11 cellular contexts compared by ENCODE assay signal in the genomic region with DNA sequence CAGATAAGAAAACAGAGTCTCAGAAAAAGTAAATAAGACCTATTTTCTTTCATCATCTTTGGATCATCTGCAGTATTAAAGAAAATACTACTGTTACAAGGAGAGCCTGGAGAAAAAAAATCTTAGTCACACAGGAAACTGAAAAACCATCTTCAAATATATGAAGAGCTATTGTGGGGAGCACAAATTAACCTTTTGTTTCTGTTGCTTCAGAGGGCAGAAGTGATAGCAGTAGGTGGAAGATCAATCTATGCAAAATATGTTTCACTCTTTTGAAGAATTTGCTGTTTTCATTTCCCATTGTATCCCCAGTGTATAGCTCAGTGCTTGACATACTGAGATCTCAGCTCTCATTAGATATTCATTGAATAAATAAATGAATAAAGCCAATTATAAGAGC. TPM values are rescaled to one million over a fixed set of nuclear protein-coding genes. Genes with fewer than 3 reads are reported as not detected.
DNase-seq lines count a peak whose midpoint lies in the region; ATAC-seq lines count a peak whose summit lies in the region.
"Had no signal": no experiment of that assay in that cellular context is flagged by ENCODE, and none has a peak within 500 bp of the region (broad histone marks: within the 10 kb centered on the region; RNA-seq: fewer than 3 reads in every experiment).

No MANE protein-coding gene starts in this region.

- no peaks in the 10 kb centered on the region for H3K9me3 ChIP-seq in SJCRH30 (replicated peaks)
- H3K9me3 ChIP-seq: upper lobe of right lung had no signal

- no peaks in the 10 kb centered on the region for H3K27me3 Mint-ChIP-seq in activated T-helper 17 cell treated with anti-CD3 and anti-CD28 coated beads, Interleukin-2, amount 50 U/mL, for 72 hours

- DNase-seq in SHP77 (lab: John Stamatoyannopoulos, UW) (no peak), sciatic nerve (ENCODE audit: low spot score) (no peak), NCI-H446 treated with DMSO at 0.1 percent for 48 hours (lab: John Stamatoyannopoulos, UW) (no peak), SJCRH30 (no peak)
- DNase-seq: Calu3, glutamatergic neuron, upper lobe of right lung had no signal

- H3K4me1 ChIP-seq in SJCRH30 = no peaks in the 10 kb centered on the region; the same call in 1 of the 2 replicates

- H3K4me1 Mint-ChIP-seq in activated T-helper 17 cell treated with anti-CD3 and anti-CD28 coated beads, Interleukin-2, amount 50 U/mL, for 72 hours = peaks cover 25% of the 10 kb centered on the region

- H3K27ac Mint-ChIP-seq in activated T-helper 17 cell treated with anti-CD3 and anti-CD28 coated beads, Interleukin-2, amount 50 U/mL, for 72 hours = peak overlapping the region; percentile 86

- no peaks in the 10 kb centered on the region for H3K36me3 Mint-ChIP-seq in activated T-helper 17 cell treated with anti-CD3 and anti-CD28 coated beads, Interleukin-2, amount 50 U/mL, for 72 hours (ENCODE audit: low read depth)

- ATAC-seq in GM18502 (IDR thresholded peaks at IDR 0.05; ENCODE audit: poor library complexity, unreplicated experiment) (peak; percentile 79), GM19463 (IDR thresholded peaks at IDR 0.05; ENCODE audit: unreplicated experiment) (peak; percentile 43), HG03060 (IDR thresholded peaks at IDR 0.05; ENCODE audit: low read depth, unreplicated experiment) (peak; percentile 67), sciatic nerve (no peak)
- ATAC-seq in activated T-helper 17 cell treated with anti-CD3 and anti-CD28 coated beads, Interleukin-2, amount 50 U/mL, for 72 hours (replicated peaks) = peak; percentile 52
- ATAC-seq: upper lobe of right lung had no signal

- peak overlapping the region; percentile 73 for H3K4me3 Mint-ChIP-seq in activated T-helper 17 cell treated with anti-CD3 and anti-CD28 coated beads, Interleukin-2, amount 50 U/mL, for 72 hours

- H3K36me3 ChIP-seq in SJCRH30 = no peaks in the 10 kb centered on the region
- H3K36me3 ChIP-seq: upper lobe of right lung had no signal

- H3K27ac ChIP-seq in SJCRH30 = no peak overlapping the region
- H3K27ac ChIP-seq: upper lobe of right lung had no signal

- no peaks in the 10 kb centered on the region for H3K9me3 Mint-ChIP-seq in activated T-helper 17 cell treated with anti-CD3 and anti-CD28 coated beads, Interleukin-2, amount 50 U/mL, for 72 hours

- H3K4me3 ChIP-seq in SJCRH30 = no peak overlapping the region
- H3K4me3 ChIP-seq: upper lobe of right lung had no signal

- intact Hi-C loops in sciatic nerve (cut with DNase I) = no loop called here

- H3K27me3 ChIP-seq in SJCRH30 = no peaks in the 10 kb centered on the region
- H3K27me3 ChIP-seq: upper lobe of right lung had no signal

RNA-seq across cellular contexts. Expression of a gene that starts 13.1 kb away (rescaled TPM):
- 10 to 100 TPM; 75.3 to 89.1 TPM for total RNA-seq in activated T-helper 17 cell treated with anti-CD3 and anti-CD28 coated beads, Interleukin-2, amount 50 U/mL, for 72 hours
- 111 TPM for total RNA-seq in sciatic nerve
- 41.0 and 42.2 TPM in 2 replicates for total RNA-seq in SJCRH30 (2014; rRNA removed; shearing (Covaris generic))
